In genomic region chr19:49091391-49092038, GRCh38 we compare ENCODE assay signal across 16 cellular contexts. TPM values are rescaled to one million over a fixed set of nuclear protein-coding genes. Genes with fewer than 3 reads are reported as not detected.
"Had no signal": no experiment of that assay in that cellular context is flagged by ENCODE, and none has a peak within 500 bp of the region (broad histone marks: within the 10 kb centered on the region; RNA-seq: fewer than 3 reads in every experiment).

No MANE protein-coding gene starts in this region.

- H3K27me3 ChIP-seq: body of pancreas, esophagus muscularis mucosa, transverse colon had no signal

- H3K4me3 ChIP-seq: body of pancreas, esophagus muscularis mucosa, smooth muscle cell, transverse colon had no signal

- DNase-seq: activated T-cell treated with anti-CD3 and anti-CD28 coated beads, Interleukin-2, amount 50 U/mL, for 1 hour; amniotic stem cell; body of pancreas; hypothalamus; SK-N-SH; substantia nigra; transverse colon had no signal

- H3K9me3 ChIP-seq: body of pancreas, esophagus muscularis mucosa, SK-N-SH, transverse colon had no signal

- H3K4me3 Mint-ChIP-seq: central memory CD8-positive, alpha-beta T cell had no signal

- H3K9ac ChIP-seq: SK-N-SH had no signal

- ATAC-seq: body of pancreas, right cardiac atrium had no signal

- H3K27me3 Mint-ChIP-seq: central memory CD8-positive, alpha-beta T cell had no signal

- H3K27ac ChIP-seq: body of pancreas, esophagus muscularis mucosa, transverse colon had no signal

- FAIRE-seq: TTC549 had no signal

- H3K9me3 Mint-ChIP-seq: central memory CD8-positive, alpha-beta T cell had no signal

- H3K4me2 ChIP-seq: SK-N-SH, smooth muscle cell had no signal

RNA-seq across cellular contexts. Expression of gene KCNA7, which starts 19.0 kb away (rescaled TPM):
- total RNA-seq: body of pancreas, esophagus muscularis mucosa, fibroblast of villous mesenchyme, mesenteric fat pad, smooth muscle cell had no signal
- polyA plus RNA-seq: SK-N-SH had no signal

RNA-seq across cellular contexts. Expression of gene NTF4, which starts 26.9 kb away (rescaled TPM):
- total RNA-seq: body of pancreas; esophagus muscularis mucosa; fibroblast of villous mesenchyme; mesenteric fat pad; myocyte; T-helper 1 cell treated with Interleukin-12 subunit alpha and Interleukin-12 subunit beta and Interleukin-4 antibody, amounts not matched to agents 30 ng/mL and 1 ng/mL, for 36 hours; transverse colon had no signal

RNA-seq across cellular contexts. Expression of gene C19orf73, which starts 27.4 kb away (rescaled TPM):
- total RNA-seq: fibroblast of villous mesenchyme, mesenteric fat pad, myocyte had no signal
